8 cellular contexts compared by ENCODE assay signal in the genomic region with DNA sequence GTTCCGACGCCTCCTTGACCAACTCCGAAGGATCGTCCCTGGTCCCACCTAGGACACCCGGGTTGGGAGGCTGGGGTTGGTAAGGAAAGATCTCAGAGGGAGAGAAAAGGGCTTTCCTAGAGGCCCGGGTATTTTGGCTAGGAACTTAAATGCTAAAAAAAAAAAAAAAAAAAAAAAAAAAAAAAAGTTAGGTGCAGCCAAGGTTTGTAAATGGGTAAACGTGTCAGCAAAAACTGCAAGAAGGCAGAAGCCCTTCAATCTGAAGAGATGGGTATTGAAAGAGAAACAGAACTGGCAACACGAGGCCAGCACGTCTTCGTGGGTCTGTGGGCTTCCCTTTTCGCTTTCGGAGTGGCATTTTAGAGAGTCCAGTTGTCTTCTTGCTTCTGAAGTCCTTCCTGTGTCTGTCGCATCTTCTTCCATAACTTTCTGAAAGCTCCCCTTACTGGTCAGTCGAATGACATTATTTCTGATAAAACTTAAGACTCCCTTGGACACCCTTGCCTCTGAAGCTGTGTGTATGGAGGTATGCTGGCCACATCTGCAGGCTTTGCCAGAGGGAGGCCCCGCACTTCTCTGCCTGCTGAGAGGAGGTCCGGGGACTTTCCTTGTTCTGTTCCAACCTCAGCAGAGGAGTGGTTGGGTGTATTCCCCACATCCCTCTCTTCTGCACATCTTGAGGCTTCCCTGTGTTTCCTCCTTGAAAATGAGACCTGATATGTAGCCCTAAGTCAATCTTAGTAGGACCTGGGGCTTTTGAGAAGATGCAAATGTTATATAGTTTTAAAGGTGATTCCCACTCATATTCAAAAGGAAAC. TPM values are rescaled to one million over a fixed set of nuclear protein-coding genes. Genes with fewer than 3 reads are reported as not detected.
A peak's percentile ranks its signal among the peaks of the same experiment; 100 is the strongest.
DNase-seq lines count a peak whose midpoint lies in the region; ATAC-seq and TF ChIP-seq lines count a peak whose summit lies in the region.

No MANE protein-coding gene starts in this region.

- DNase-seq in stimulated activated CD4-positive, alpha-beta T cell treated with anti-CD3 and anti-CD28 coated beads, Interleukin-1b, Interleukin-23, amount 100 ng/mL, for 48 hours = peak; percentile 16
- no peak for DNase-seq in stimulated activated CD4-positive, alpha-beta T cell treated with anti-CD3 and anti-CD28 coated beads, Interleukin-2, amount 100 ng/mL, for 48 hours
- DNase-seq in activated CD4-positive, alpha-beta T cell treated with anti-CD3 and anti-CD28 coated beads, Interleukin-2, amount 10 ng/mL, durations not matched to agents 24 days and 14 days = peak; percentile 84
- DNase-seq in progenitor cell of endocrine pancreas (ENCODE audit: low spot score, unreplicated experiment) (no peak), ACHN (no peak), SHP77 (lab: John Stamatoyannopoulos, UW) (no peak), H4 (ENCODE audit: low spot score) (no peak)

- peak overlapping the region; percentile 64 to 89 (median 82) for H3K27ac ChIP-seq in gastroesophageal sphincter

- H3K27ac Mint-ChIP-seq in activated CD4-positive, alpha-beta T cell treated with anti-CD3 and anti-CD28 coated beads, Interleukin-2, amount 10 ng/mL, durations not matched to agents 24 days and 14 days = peak overlapping the region; percentile 98
- H3K27ac Mint-ChIP-seq in progenitor cell of endocrine pancreas = no peak overlapping the region

- 29 to 36% methylated on average over 7 to 10 of the region's 16 CpGs for WGBS in gastroesophageal sphincter (ENCODE audit: low coverage in 1 of 2), 2 donors

- no peaks in the 10 kb centered on the region for H3K9me3 ChIP-seq in gastroesophageal sphincter

- H3K9me3 Mint-ChIP-seq in activated CD4-positive, alpha-beta T cell treated with anti-CD3 and anti-CD28 coated beads, Interleukin-2, amount 10 ng/mL, durations not matched to agents 24 days and 14 days = peaks cover 2% of the 10 kb centered on the region
- no peaks in the 10 kb centered on the region for H3K9me3 Mint-ChIP-seq in progenitor cell of endocrine pancreas (ENCODE audit: low read depth)

- no peak for TF ChIP-seq POLR2A in gastroesophageal sphincter (IDR thresholded peaks at IDR 0.05)

- H3K4me3 Mint-ChIP-seq in activated CD4-positive, alpha-beta T cell treated with anti-CD3 and anti-CD28 coated beads, Interleukin-2, amount 10 ng/mL, durations not matched to agents 24 days and 14 days = peak overlapping the region; percentile 94
- H3K4me3 Mint-ChIP-seq in progenitor cell of endocrine pancreas (ENCODE audit: low read depth) = peak overlapping the region; percentile 51

- H3K36me3 Mint-ChIP-seq in activated CD4-positive, alpha-beta T cell treated with anti-CD3 and anti-CD28 coated beads, Interleukin-2, amount 10 ng/mL, durations not matched to agents 24 days and 14 days (ENCODE audit: low read depth) = peaks cover 32% of the 10 kb centered on the region
- no peaks in the 10 kb centered on the region for H3K36me3 Mint-ChIP-seq in progenitor cell of endocrine pancreas (ENCODE audit: insufficient read depth)

- in situ Hi-C loops in ACHN (cut with HindIII; ENCODE audit: low pct_ligation_motif_present, low pct_unique_long_range_greater_than_20kb, low sequenced_read_pairs) = no loop called here

- H3K27me3 Mint-ChIP-seq in activated CD4-positive, alpha-beta T cell treated with anti-CD3 and anti-CD28 coated beads, Interleukin-2, amount 10 ng/mL, durations not matched to agents 24 days and 14 days = no peaks in the 10 kb centered on the region
- peaks cover 77% of the 10 kb centered on the region for H3K27me3 Mint-ChIP-seq in progenitor cell of endocrine pancreas

- peaks cover 73% of the 10 kb centered on the region for H3K4me1 Mint-ChIP-seq in activated CD4-positive, alpha-beta T cell treated with anti-CD3 and anti-CD28 coated beads, Interleukin-2, amount 10 ng/mL, durations not matched to agents 24 days and 14 days
- peaks cover 6% of the 10 kb centered on the region for H3K4me1 Mint-ChIP-seq in progenitor cell of endocrine pancreas (ENCODE audit: low read depth)

- peak overlapping the region; percentile 76 to 80 for H3K4me3 ChIP-seq in gastroesophageal sphincter

- H3K27me3 ChIP-seq in gastroesophageal sphincter = no peaks in the 10 kb centered on the region

- no peak for ATAC-seq in gastroesophageal sphincter

- intact Hi-C loops in activated CD4-positive, alpha-beta T cell treated with anti-CD3 and anti-CD28 coated beads, Interleukin-2, amount 10 ng/mL, durations not matched to agents 24 days and 14 days (cut with micrococcal nuclease) = loop anchor here (2.0 kb wide), 1 partner anchor 20 kb away; no protein-coding TSS in a partner anchor

- no peaks in the 10 kb centered on the region for H3K36me3 ChIP-seq in gastroesophageal sphincter

- no peak for TF ChIP-seq EP300 in gastroesophageal sphincter (IDR thresholded peaks at IDR 0.05)

- no peak for TF ChIP-seq CTCF in gastroesophageal sphincter (IDR thresholded peaks at IDR 0.05)
- TF ChIP-seq CTCF in progenitor cell of endocrine pancreas (IDR thresholded peaks at IDR 0.05; ENCODE audit: unreplicated experiment) = no peak

- H3K4me1 ChIP-seq in gastroesophageal sphincter = peaks cover 0 to 73% (median 13%) of the 10 kb centered on the region in 3 donors

RNA-seq across cellular contexts. Expression of gene RCSD1, which starts 0.7 kb away (rescaled TPM):
- total RNA-seq in activated CD4-positive, alpha-beta T cell treated with anti-CD3 and anti-CD28 coated beads, Interleukin-2, amount 10 ng/mL, durations not matched to agents 24 days and 14 days = 74.7 and 81.0 TPM in 2 replicates
- total RNA-seq in gastroesophageal sphincter (10 to 100 TPM; 14.5 to 20.6 (median 17.3) TPM), progenitor cell of endocrine pancreas (0.22 and 0.38 TPM in 2 replicates)
- not detected in 2 replicates for total RNA-seq in H4 (2014; rRNA removed; shearing (Covaris generic))

Comparison
In these comparisons a context has a peak if more than half of its experiments do, and no peak if none do; other contexts are left out.
1. DNase-seq: peak in stimulated activated CD4-positive, alpha-beta T cell treated with anti-CD3 and anti-CD28 coated beads, Interleukin-1b, Interleukin-23, amount 100 ng/mL, for 48 hours (single experiment) and activated CD4-positive, alpha-beta T cell treated with anti-CD3 and anti-CD28 coated beads, Interleukin-2, amount 10 ng/mL, durations not matched to agents 24 days and 14 days (single experiment); none in stimulated activated CD4-positive, alpha-beta T cell treated with anti-CD3 and anti-CD28 coated beads, Interleukin-2, amount 100 ng/mL, for 48 hours (0 of 2), progenitor cell of endocrine pancreas (single experiment), ACHN (single experiment), SHP77 (0 of 2) and H4 (single experiment).
2. RNA of gene RCSD1, which starts 0.7 kb away (total RNA-seq): 74.7 to 81.0 TPM in activated CD4-positive, alpha-beta T cell treated with anti-CD3 and anti-CD28 coated beads, Interleukin-2, amount 10 ng/mL, durations not matched to agents 24 days and 14 days and 14.5 to 20.6 TPM in gastroesophageal sphincter; 0.22 to 0.38 TPM in progenitor cell of endocrine pancreas and not detected in H4; every median in the first group is over 10 times any median in the second.